ENCODE assay signal across 27 cellular contexts in genomic region chr3:73687081-73688004, GRCh38.
DNase-seq lines count a peak whose midpoint lies in the region; ATAC-seq, FAIRE-seq and TF ChIP-seq lines count a peak whose summit lies in the region.
"Had no signal": no experiment of that assay in that cellular context is flagged by ENCODE, and none has a peak within 500 bp of the region (broad histone marks: within the 10 kb centered on the region; RNA-seq: fewer than 3 reads in every experiment).

No MANE protein-coding gene starts in this region.

- peak overlapping the region; percentile 5 for H3K27ac Mint-ChIP-seq in type B pancreatic cell
- H3K27ac Mint-ChIP-seq: activated CD8-positive, alpha-beta T cell treated with anti-CD3 and anti-CD28 coated beads, Interleukin-2, amount 10 ng/mL, durations not matched to agents 7 days and 5 days; activated T-cell treated with anti-CD3 and anti-CD28 coated beads, Interleukin-2, amount 50 U/mL, for 24 hours; immature natural killer cell; stimulated activated effector memory CD8-positive, alpha-beta T cell treated with anti-CD3 and anti-CD28 coated beads, Interleukin-12 subunit alpha, Interleukin-12 subunit beta, amount 100 ng/mL, for 72 hours had no signal

- no peaks in the 10 kb centered on the region for H3K27me3 ChIP-seq in left lung
- H3K27me3 ChIP-seq: adrenal gland, breast epithelium, colonic mucosa, neutrophil had no signal

- no peak overlapping the region for H3K4me3 Mint-ChIP-seq in type B pancreatic cell
- H3K4me3 Mint-ChIP-seq: activated CD8-positive, alpha-beta T cell treated with anti-CD3 and anti-CD28 coated beads, Interleukin-2, amount 10 ng/mL, durations not matched to agents 7 days and 5 days; activated T-cell treated with anti-CD3 and anti-CD28 coated beads, Interleukin-2, amount 50 U/mL, for 24 hours; endodermal cell; immature natural killer cell; stimulated activated effector memory CD8-positive, alpha-beta T cell treated with anti-CD3 and anti-CD28 coated beads, Interleukin-12 subunit alpha, Interleukin-12 subunit beta, amount 100 ng/mL, for 72 hours had no signal

- no peaks in the 10 kb centered on the region for H3K36me3 Mint-ChIP-seq in type B pancreatic cell
- H3K36me3 Mint-ChIP-seq: immature natural killer cell; stimulated activated effector memory CD8-positive, alpha-beta T cell treated with anti-CD3 and anti-CD28 coated beads, Interleukin-12 subunit alpha, Interleukin-12 subunit beta, amount 100 ng/mL, for 72 hours had no signal

- peaks cover 19% of the 10 kb centered on the region for H3K4me1 Mint-ChIP-seq in type B pancreatic cell (ENCODE audit: unreplicated experiment)
- H3K4me1 Mint-ChIP-seq: immature natural killer cell; stimulated activated effector memory CD8-positive, alpha-beta T cell treated with anti-CD3 and anti-CD28 coated beads, Interleukin-12 subunit alpha, Interleukin-12 subunit beta, amount 100 ng/mL, for 72 hours had no signal

- DNase-seq in GM03348 (ENCODE audit: low spot score) (peak; percentile 51), amniotic epithelial cell (ENCODE audit: low read depth) (peak; percentile 21), left lung (no peak), type B pancreatic cell (ENCODE audit: extremely low spot score, unreplicated experiment) (no peak), RCC 7860 (ENCODE audit: low spot score) (no peak), Right ventricle myocardium superior (no peak), kidney (no peak)
- DNase-seq: activated CD4-positive, CD25-positive, alpha-beta regulatory T cell; activated CD8-positive, alpha-beta T cell treated with anti-CD3 and anti-CD28 coated beads, Interleukin-2, amount 10 ng/mL, durations not matched to agents 7 days and 5 days; activated T-cell treated with anti-CD3 and anti-CD28 coated beads, Interleukin-2, amount 50 U/mL, for 24 hours; adrenal gland; colonic mucosa; DND-41; endodermal cell; immature natural killer cell; MM.1S; NCI-H1436 treated with DMSO at 0.1 percent for 48 hours; NCI-H524; RPMI8226; stimulated activated CD4-positive, alpha-beta T cell treated with anti-CD3 and anti-CD28 coated beads, Interleukin-1b, Interleukin-23, amount 100 ng/mL, for 48 hours had no signal

- H3K4me3 ChIP-seq in left lung = no peak overlapping the region
- H3K4me3 ChIP-seq in kidney (ENCODE audit: low read length in 2 of 2) = no peak overlapping the region
- H3K4me3 ChIP-seq: adrenal gland, breast epithelium, colonic mucosa, K562, thoracic aorta had no signal

- no peak overlapping the region for H3K9ac ChIP-seq in kidney (ENCODE audit: low read length in 2 of 2)

- no peaks in the 10 kb centered on the region for H3K9me3 Mint-ChIP-seq in type B pancreatic cell
- H3K9me3 Mint-ChIP-seq: activated T-cell treated with anti-CD3 and anti-CD28 coated beads, Interleukin-2, amount 50 U/mL, for 24 hours; endodermal cell had no signal

- no peaks in the 10 kb centered on the region for H3K36me3 ChIP-seq in left lung
- no peaks in the 10 kb centered on the region for H3K36me3 ChIP-seq in kidney (ENCODE audit: control insufficient read depth in 1 of 2, insufficient read depth in 2 of 2, low read length in 2 of 2)
- H3K36me3 ChIP-seq: adrenal gland, breast epithelium, colonic mucosa, neutrophil, thoracic aorta had no signal

- H3K27ac ChIP-seq in left lung (no peak overlapping the region), kidney (ENCODE audit: low read depth in 2 of 2, low read length in 2 of 2) (no peak overlapping the region)
- H3K27ac ChIP-seq: adrenal gland, breast epithelium, colonic mucosa, neutrophil, thoracic aorta had no signal

- FAIRE-seq in RCC 7860 (lab: Jason Lieb, UNC) (no peak), kidney (lab: Jason Lieb, UNC) (no peak)
- FAIRE-seq: K562 had no signal

- intact Hi-C loops in left lung (cut with DNase I) = no loop called here
- intact Hi-C loops in Right ventricle myocardium superior (cut with DNase I) = no loop called here
- intact Hi-C loops in kidney (cut with DNase I) = no loop called here

- no peaks in the 10 kb centered on the region for H3K9me3 ChIP-seq in left lung
- H3K9me3 ChIP-seq in kidney (ENCODE audit: control insufficient read depth in 1 of 2, low read length in 2 of 2) = no peaks in the 10 kb centered on the region
- H3K9me3 ChIP-seq: breast epithelium, colonic mucosa, neutrophil, thoracic aorta had no signal

- no peaks in the 10 kb centered on the region for H3K27me3 Mint-ChIP-seq in type B pancreatic cell
- H3K27me3 Mint-ChIP-seq: activated T-cell treated with anti-CD3 and anti-CD28 coated beads, Interleukin-2, amount 50 U/mL, for 24 hours had no signal

- peak; percentile 27 for ATAC-seq in left lung
- no peak for ATAC-seq in HG02759 (IDR thresholded peaks at IDR 0.05; ENCODE audit: unreplicated experiment)
- ATAC-seq in Right ventricle myocardium superior (ENCODE audit: poor library complexity) = no peak
- ATAC-seq: activated CD8-positive, alpha-beta T cell treated with anti-CD3 and anti-CD28 coated beads, Interleukin-2, amount 10 ng/mL, durations not matched to agents 7 days and 5 days; HCT116; K562; stimulated activated effector memory CD8-positive, alpha-beta T cell treated with anti-CD3 and anti-CD28 coated beads, Interleukin-12 subunit alpha, Interleukin-12 subunit beta, amount 100 ng/mL, for 72 hours had no signal

- H3K4me1 ChIP-seq in left lung (no peaks in the 10 kb centered on the region), kidney (ENCODE audit: control insufficient read depth in 1 of 2, insufficient read depth in 1 of 2, low read depth in 1 of 2, low read length in 2 of 2) (no peaks in the 10 kb centered on the region)
- H3K4me1 ChIP-seq: breast epithelium, colonic mucosa had no signal

- no peak for TF ChIP-seq CTCF in left lung (IDR thresholded peaks at IDR 0.05)
- TF ChIP-seq CTCF in type B pancreatic cell (conservative IDR thresholded peaks at IDR 0.05) = no peak
- no peak for TF ChIP-seq CTCF in kidney (IDR thresholded peaks at IDR 0.05; ENCODE audit: borderline replicate concordance, extremely low read depth, insufficient read depth)

Comparison
In these comparisons a context has a peak if more than half of its experiments do, and no peak if none do; other contexts are left out.
1. DNase-seq: peak in GM03348 (single experiment) and amniotic epithelial cell (single experiment); none in left lung (0 of 2), type B pancreatic cell (single experiment), RCC 7860 (single experiment), Right ventricle myocardium superior (single experiment) and kidney (single experiment).